3 cellular contexts compared by ENCODE assay signal in the genomic region with DNA sequence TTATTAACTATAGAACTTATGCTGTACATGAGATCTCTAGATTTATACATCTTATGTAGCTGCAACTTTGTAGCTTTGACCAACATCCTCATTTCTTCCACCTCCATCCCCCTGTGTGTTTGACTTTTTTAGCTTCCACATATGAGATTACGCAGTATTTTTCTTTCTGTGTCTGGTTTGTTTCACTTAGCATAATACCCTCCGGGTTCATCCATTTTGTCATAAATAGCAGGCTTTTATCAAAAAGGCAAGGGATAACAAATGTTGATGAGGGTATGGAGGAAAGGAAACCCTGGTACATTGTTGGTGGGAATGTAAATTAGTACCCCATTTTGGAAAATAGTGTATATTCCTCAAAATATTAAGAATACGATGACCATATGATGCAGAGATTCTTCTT.
"Had no signal": no experiment of that assay in that cellular context is flagged by ENCODE, and none has a peak within 500 bp of the region (broad histone marks: within the 10 kb centered on the region; RNA-seq: fewer than 3 reads in every experiment).

No MANE protein-coding gene starts in this region.

- DNase-seq: GDM1, GF-D8 had no signal

- H3K4me3 ChIP-seq: GM12878 had no signal

- ATAC-seq: GM12878 had no signal
